ENCODE assay signal across 20 cellular contexts in the genomic region with DNA sequence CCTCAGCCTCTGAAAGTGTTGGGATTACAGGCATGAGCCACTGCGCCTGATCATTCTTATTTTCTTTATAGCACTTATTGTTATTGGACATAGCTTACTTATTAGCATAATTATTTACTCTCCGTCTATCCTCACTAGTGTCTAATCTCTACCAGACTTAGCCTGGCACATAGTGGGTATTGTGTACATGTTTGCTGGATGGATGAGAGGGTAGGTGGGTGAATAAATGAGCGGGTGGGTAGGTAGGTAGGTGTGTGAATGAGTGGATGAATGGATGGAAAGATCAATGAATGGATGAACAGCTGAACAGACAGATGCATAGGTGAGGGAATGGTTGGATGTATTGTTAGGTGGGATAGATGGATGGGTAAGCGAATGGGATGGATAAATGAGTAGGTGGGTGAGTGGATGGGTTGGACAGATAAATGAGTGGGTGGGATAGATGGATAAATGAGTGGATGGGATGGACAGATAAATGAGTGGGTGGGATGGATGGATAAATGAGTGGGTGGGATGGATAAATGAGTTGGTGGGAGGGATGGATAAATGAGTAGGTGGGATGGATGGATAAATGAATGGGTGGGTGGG. TPM values are rescaled to one million over a fixed set of nuclear protein-coding genes. Genes with fewer than 3 reads are reported as not detected.
DNase-seq lines count a peak whose midpoint lies in the region; ATAC-seq, FAIRE-seq and TF ChIP-seq lines count a peak whose summit lies in the region.
"Had no signal": no experiment of that assay in that cellular context is flagged by ENCODE, and none has a peak within 500 bp of the region (broad histone marks: within the 10 kb centered on the region; RNA-seq: fewer than 3 reads in every experiment).

No MANE protein-coding gene starts in this region.

- H3K56ac ChIP-seq in H9 (ENCODE audit: insufficient read length, low read depth, low read length) = peak overlapping the region; percentile 62

- no peaks in the 10 kb centered on the region for H3K4me1 Mint-ChIP-seq in activated naive CD4-positive, alpha-beta T cell treated with anti-CD3 and anti-CD28 coated beads, Interleukin-2, amount 50 U/mL, for 24 hours
- H3K4me1 Mint-ChIP-seq in H9 = no peaks in the 10 kb centered on the region
- H3K4me1 Mint-ChIP-seq: CD14-positive monocyte had no signal

- H3K27ac Mint-ChIP-seq in activated naive CD4-positive, alpha-beta T cell treated with anti-CD3 and anti-CD28 coated beads, Interleukin-2, amount 50 U/mL, for 24 hours = peak overlapping the region; percentile 19
- no peak overlapping the region for H3K27ac Mint-ChIP-seq in H9
- H3K27ac Mint-ChIP-seq: CD8-positive, alpha-beta T cell had no signal

- CTCF ChIA-PET in HEK293 (lab: Yijun Ruan, JAX) = interaction anchor here (0.9 kb wide), 1 partner anchor 21 kb away, joined by 3 read pairs; no protein-coding TSS in a partner anchor
- CTCF ChIA-PET in K562 (lab: Yijun Ruan, JAX; ENCODE audit: low intra/inter-chr PET ratio) = no interaction called here

- no peak overlapping the region for H4K8ac ChIP-seq in H9 (replicated peaks; ENCODE audit: insufficient read length, low read depth, low read length)

- no TSS peak for BruUV-seq in K562 (replicated peaks; lab: Mats Ljungman, UMichigan)

- no peaks in the 10 kb centered on the region for H3K79me2 ChIP-seq in H9 (ENCODE audit: insufficient read depth, low read length)
- H3K79me2 ChIP-seq in K562 (ENCODE audit: control insufficient read depth, insufficient read depth, low read length) = no peaks in the 10 kb centered on the region
- no peaks in the 10 kb centered on the region for H3K79me2 ChIP-seq in osteoblast (ENCODE audit: insufficient read depth, low read length)

- H2BK5ac ChIP-seq in H9 (ENCODE audit: insufficient read length, low read length) = no peak overlapping the region

- H3T11ph ChIP-seq in H9 (ENCODE audit: low read length) = no peak overlapping the region

- peaks cover 0 to 5% of the 10 kb centered on the region in 2 experiments; a peak in 1 of 3 replicates for H3K36me3 ChIP-seq in HEK293 (ENCODE audit: control insufficient read depth in 2 of 2, insufficient read depth in 1 of 2, low read length in 2 of 2)
- H3K36me3 ChIP-seq in K562 (ENCODE audit: control insufficient read depth, insufficient read depth, low read length) = no peaks in the 10 kb centered on the region
- no peaks in the 10 kb centered on the region for H3K36me3 ChIP-seq in osteoblast (ENCODE audit: insufficient read depth, low read length)

- H3K9ac ChIP-seq in H9 (ENCODE audit: extremely low read depth, insufficient read length, low read length) = no peak overlapping the region
- H3K9ac ChIP-seq in K562 (ENCODE audit: insufficient read depth in 1 of 2, low read depth in 2 of 2, low read length in 2 of 2) = no peak overlapping the region

- no peak overlapping the region for H2BK15ac ChIP-seq in H9 (ENCODE audit: low read depth, low read length)

- H3K9me3 Mint-ChIP-seq in activated naive CD4-positive, alpha-beta T cell treated with anti-CD3 and anti-CD28 coated beads, Interleukin-2, amount 50 U/mL, for 24 hours = no peaks in the 10 kb centered on the region
- no peaks in the 10 kb centered on the region for H3K9me3 Mint-ChIP-seq in H9
- H3K9me3 Mint-ChIP-seq: CD8-positive, alpha-beta T cell had no signal

- DNase-seq in activated naive CD4-positive, alpha-beta T cell treated with anti-CD3 and anti-CD28 coated beads, Interleukin-2, amount 50 U/mL, for 16 hours = no peak
- DNase-seq in H9 (no peak), K562 (ENCODE audit: extremely low read depth in 1 of 4, low spot score in 3 of 4) (no peak), osteoblast (ENCODE audit: insufficient read length, low spot score, missing footprints) (no peak), RCC 7860 (ENCODE audit: low spot score) (no peak)
- no peak for DNase-seq in stimulated activated CD4-positive, alpha-beta T cell treated with anti-CD3 and anti-CD28 coated beads, Interleukin-15, amount 100 ng/mL, for 24 hours
- DNase-seq: CD8-positive, alpha-beta T cell; COR-L47; DMS153; DMS79 treated with DMSO at 0.1 percent for 48 hours; EL; HCEC 1CT had no signal

- WGBS in H9 (ENCODE audit: extremely low coverage, insufficient read length, low lambda C conversion rate) = 100% methylated on average over 1 of the region's 4 CpGs
- WGBS in K562 (ENCODE audit: insufficient coverage, low coverage, missing lambda C conversion rate) = 1% methylated on average over 4 of the region's 4 CpGs

- H3K9me1 ChIP-seq in K562 (ENCODE audit: control insufficient read depth, insufficient read depth, low read length) = no peaks in the 10 kb centered on the region

- POLR2A ChIA-PET in HEK293 (lab: Yijun Ruan, JAX) (no interaction called here), K562 (lab: Yijun Ruan, JAX) (no interaction called here)

- no peaks in the 10 kb centered on the region for H3K23me2 ChIP-seq in H9 (ENCODE audit: insufficient read length, low read depth, low read length, poor library complexity, severe bottlenecking)

- no peak overlapping the region for H2BK20ac ChIP-seq in H9 (ENCODE audit: low read depth, low read length, poor library complexity, severe bottlenecking)

- TF ChIP-seq CTCF in H9 (conservative IDR thresholded peaks at IDR 0.05) (no peak), HEK293 (tag by site-specific recombination; IDR thresholded peaks at IDR 0.05) (no peak), K562 (IDR thresholded peaks at IDR 0.05 in 2 of 3, conservative IDR thresholded peaks at IDR 0.05 in 1 of 3; ENCODE audit: insufficient read depth in 2 of 3, low read depth in 1 of 3, low read length in 3 of 3) (no peak), osteoblast (IDR thresholded peaks at IDR 0.05; ENCODE audit: extremely low read depth, low read depth, low read length) (no peak)

- intact Hi-C loops in K562 (cut with micrococcal nuclease) = no loop called here

- H3K14ac ChIP-seq in H9 (ENCODE audit: insufficient read depth, low read length) = no peak overlapping the region

- H3K27me3 ChIP-seq in H9 (ENCODE audit: insufficient read depth, low read length) (no peaks in the 10 kb centered on the region), K562 (ENCODE audit: control insufficient read depth in 2 of 2, insufficient read depth in 2 of 2, low read length in 2 of 2) (peaks cover 2 to 5% of the 10 kb centered on the region in 2 experiments; a peak in 2 of 5 replicates), osteoblast (ENCODE audit: insufficient read depth, low read length) (no peaks in the 10 kb centered on the region)

- H2AFZ ChIP-seq in H9 (ENCODE audit: low read length) = no peak overlapping the region
- H2AFZ ChIP-seq in K562 (ENCODE audit: low read depth, low read length) = no peak overlapping the region
- no peak overlapping the region for H2AFZ ChIP-seq in osteoblast (ENCODE audit: low read length)

- H3K4me3 Mint-ChIP-seq in activated naive CD4-positive, alpha-beta T cell treated with anti-CD3 and anti-CD28 coated beads, Interleukin-2, amount 50 U/mL, for 24 hours = no peak overlapping the region
- no peak overlapping the region for H3K4me3 Mint-ChIP-seq in H9
- H3K4me3 Mint-ChIP-seq: CD14-positive monocyte; CD8-positive, alpha-beta T cell had no signal

- no peak overlapping the region for H4K91ac ChIP-seq in H9 (ENCODE audit: insufficient read length, low read depth, low read length)

- no peak for TF ChIP-seq POLR2A in K562 (conservative IDR thresholded peaks at IDR 0.05)

- in situ Hi-C loops in K562 (cut with MboI) = no loop called here

- TF ChIP-seq EP300 in K562 (IDR thresholded peaks at IDR 0.05; ENCODE audit: low read length) = no peak

- FAIRE-seq in K562 (lab: Jason Lieb, UNC) (no peak), RCC 7860 (lab: Jason Lieb, UNC) (no peak)
- FAIRE-seq: A549, D721Med, G401.6, H1, HTR-8/SVneo had no signal

- H2BK120ac ChIP-seq in H9 (ENCODE audit: low read depth, low read length, poor library complexity, severe bottlenecking) = no peak overlapping the region

- H4K20me1 ChIP-seq in H9 (ENCODE audit: control insufficient read depth, insufficient read depth, insufficient read length) (no peaks in the 10 kb centered on the region), K562 (replicated peaks; ENCODE audit: control insufficient read depth, insufficient read depth, low read length) (no peaks in the 10 kb centered on the region), osteoblast (ENCODE audit: insufficient read depth, low read length) (no peaks in the 10 kb centered on the region)

- no peak overlapping the region for H3K23ac ChIP-seq in H9 (ENCODE audit: insufficient read length, low read depth, low read length)

- no peak overlapping the region for H3K18ac ChIP-seq in H9 (ENCODE audit: insufficient read length, low read depth, low read length)

- H3K79me1 ChIP-seq in H9 (ENCODE audit: insufficient read depth, low read depth, low read length, poor library complexity, severe bottlenecking) = no peaks in the 10 kb centered on the region

- ATAC-seq in K562 = no peak
- ATAC-seq: A549; CD8-positive, alpha-beta T cell had no signal

- no peaks in the 10 kb centered on the region for H3K36me3 Mint-ChIP-seq in activated naive CD4-positive, alpha-beta T cell treated with anti-CD3 and anti-CD28 coated beads, Interleukin-2, amount 50 U/mL, for 24 hours
- no peaks in the 10 kb centered on the region; a peak in 1 of 7 replicates for H3K36me3 Mint-ChIP-seq in H9 (ENCODE audit: insufficient read depth in 1 of 3, low read depth in 3 of 3)
- H3K36me3 Mint-ChIP-seq: CD8-positive, alpha-beta T cell had no signal

- H4K5ac ChIP-seq in H9 (ENCODE audit: insufficient read length, low read depth, low read length) = no peak overlapping the region

- no peaks in the 10 kb centered on the region for H3K27me3 Mint-ChIP-seq in activated naive CD4-positive, alpha-beta T cell treated with anti-CD3 and anti-CD28 coated beads, Interleukin-2, amount 50 U/mL, for 24 hours
- H3K27me3 Mint-ChIP-seq in H9 (ENCODE audit: low read depth) = peaks cover 3% of the 10 kb centered on the region; the same call in 1 of the 2 replicates

- no peak overlapping the region for H3K4me2 ChIP-seq in H9 (ENCODE audit: insufficient read depth, insufficient read length, low read length)
- no peak overlapping the region for H3K4me2 ChIP-seq in K562 (ENCODE audit: insufficient read depth, low read length)
- H3K4me2 ChIP-seq in osteoblast (ENCODE audit: insufficient read depth, low read length) = no peak overlapping the region
- H3K4me2 ChIP-seq: A549 had no signal

- no peak overlapping the region for H3K4ac ChIP-seq in H9 (ENCODE audit: low read depth, low read length)

- no peaks in the 10 kb centered on the region for H3K9me3 ChIP-seq in H9 (ENCODE audit: control insufficient read depth, low read depth, low read length)
- H3K9me3 ChIP-seq in HEK293 (ENCODE audit: control insufficient read depth, insufficient read depth, low read depth, low read length) = no peaks in the 10 kb centered on the region
- peaks cover 5% of the 10 kb centered on the region for H3K9me3 ChIP-seq in K562 (replicated peaks; ENCODE audit: control insufficient read depth, insufficient read depth, low read depth, low read length)
- no peaks in the 10 kb centered on the region for H3K9me3 ChIP-seq in osteoblast (ENCODE audit: low read depth, low read length)

- no peak overlapping the region for H2AK5ac ChIP-seq in H9 (ENCODE audit: insufficient read length, low read length)

- H3K4me1 ChIP-seq in H9 (ENCODE audit: insufficient read depth, low read length) (no peaks in the 10 kb centered on the region), HEK293 (ENCODE audit: control insufficient read depth, insufficient read depth, low read length) (no peaks in the 10 kb centered on the region), K562 (replicated peaks in 1 of 2; ENCODE audit: control insufficient read depth in 2 of 2, insufficient read depth in 2 of 2, low read length in 2 of 2) (peaks cover 0 to 4% of the 10 kb centered on the region in 2 experiments; a peak in 2 of 5 replicates), osteoblast (ENCODE audit: insufficient read depth, low read length) (no peaks in the 10 kb centered on the region)
- H3K4me1 ChIP-seq: A549 had no signal

- no peak overlapping the region for H2BK12ac ChIP-seq in H9 (ENCODE audit: insufficient read length, low read depth, low read length)

- no peak for TF ChIP-seq RAD21 in K562 (CRISPR knock-in tag; conservative IDR thresholded peaks at IDR 0.05 in 1 of 2, IDR thresholded peaks at IDR 0.05 in 1 of 2)

- H3K27ac ChIP-seq in H9 (ENCODE audit: insufficient read length, low read depth, low read length) = no peak overlapping the region
- no peak overlapping the region for H3K27ac ChIP-seq in HEK293 (ENCODE audit: extremely low read depth, low read depth, low read length)
- H3K27ac ChIP-seq in K562 (ENCODE audit: extremely low read depth, low read depth, low read length) = no peak overlapping the region
- H3K27ac ChIP-seq in osteoblast (ENCODE audit: low read depth, low read length) = no peak overlapping the region
- H3K27ac ChIP-seq: A549 had no signal

- H3K4me3 ChIP-seq in HEK293 (ENCODE audit: low read depth, low read length) (no peak overlapping the region), K562 (no peak overlapping the region), osteoblast (ENCODE audit: insufficient read depth, low read length) (no peak overlapping the region)
- H3K4me3 ChIP-seq: A549 had no signal

RNA-seq across cellular contexts. Expression of gene ABCC6, which starts 51.9 kb away (rescaled TPM):
- total RNA-seq in H9 (2021) (1.1 TPM in 2 replicates), K562 (2014; rRNA removed) (0.16 TPM in 1 of 2 replicates, not detected in the other), K562 (2014; rRNA removed; fragmentation: Illumina TruSeq; extraction: Trizol) (not detected in 2 replicates), K562 (2015; rRNA removed; fragmentation: Illumina TruSeq; extraction: Trizol) (not detected in 2 replicates), K562 (2021) (0.07 TPM in 1 of 2 replicates, not detected in the other), osteoblast (under 0.01 and 0.36 TPM in 2 replicates)
- 0.86 TPM in 1 of 2 replicates, not detected in the other for total RNA-seq in K562 (2011; cell fraction: chromatin; rRNA removed; ENCODE audit: low replicate concordance)
- 0.50 TPM in 1 of 2 replicates, not detected in the other for total RNA-seq in K562 (2011; cell fraction: nucleolus; rRNA removed)
- total RNA-seq in K562 (2011; cell fraction: nucleoplasm; rRNA removed) = 0.15 TPM in 1 of 2 replicates, not detected in the other
- polyA plus RNA-seq in K562 (2011; rRNA removed) (0.03 and 0.18 TPM in 2 replicates), K562 (2014; fragmentation: Illumina TruSeq; extraction: Trizol) (not detected in 2 replicates), K562 (2014; fragmentation: Nextera tagmentation; extraction: Ambion mirVana) (under 1 TPM; 0.03 to 0.17 TPM), K562 (2014; rRNA removed) (0.46 TPM in 1 of 2 replicates, not detected in the other)
- 0.07 and 0.24 TPM in 2 replicates for polyA plus RNA-seq in K562 (2011; cell fraction: cytosol; rRNA removed)
- polyA plus RNA-seq in K562 (2011; cell fraction: nucleus; rRNA removed) = 0.11 and 0.14 TPM in 2 replicates
- 0.07 and 0.23 TPM in 2 replicates for polyA plus RNA-seq in K562 (2012)
- polyA minus RNA-seq in K562 (2011; rRNA and poly(A)+ RNA removed) = not detected in 2 replicates
- not detected in 2 replicates for polyA minus RNA-seq in K562 (2011; cell fraction: cytosol; rRNA and poly(A)+ RNA removed)
- not detected in 2 replicates for polyA minus RNA-seq in K562 (2011; cell fraction: nucleus; rRNA and poly(A)+ RNA removed)
- total RNA-seq: CD8-positive, alpha-beta T cell had no signal
